1 cellular context compared by ENCODE assay signal in genomic region chr5:10607023-10607665, GRCh38.
TF ChIP-seq lines count a peak whose summit lies in the region.

No MANE protein-coding gene starts in this region.

TF ChIP-seq in HEK293, 187 proteins besides CTCF, POLR2A, EP300 and RAD21 (continued from another document and continues in another):
- peak; percentile 82; the same call in 1 of the 2 replicates for TF ChIP-seq ZNF639 (tag by site-specific recombination; IDR thresholded peaks at IDR 0.05)
- TF ChIP-seq SALL2 (tag by site-specific recombination; IDR thresholded peaks at IDR 0.05; ENCODE audit: borderline replicate concordance): no peak
- no peak for TF ChIP-seq ELK4 (IDR thresholded peaks at IDR 0.05; ENCODE audit: borderline replicate concordance, low read depth, low read length)
- no peak for TF ChIP-seq ZNF48 (tag by site-specific recombination; IDR thresholded peaks at IDR 0.05)
- TF ChIP-seq IKZF3 (tag by site-specific recombination; IDR thresholded peaks at IDR 0.05): peak; percentile 99
- TF ChIP-seq ZNF830 (tag by site-specific recombination; IDR thresholded peaks at IDR 0.05; ENCODE audit: low read depth): no peak
- TF ChIP-seq ZNF274 (IDR thresholded peaks at IDR 0.05; ENCODE audit: low read length): no peak
- TF ChIP-seq ZNF274 (tag by site-specific recombination; IDR thresholded peaks at IDR 0.05; ENCODE audit: borderline replicate concordance): no peak
- TF ChIP-seq ZBTB26 (tag by site-specific recombination; optimal IDR thresholded peaks at IDR 0.05): peak; percentile 34
- peak; percentile 34; the same call in 1 of the 2 replicates for TF ChIP-seq ZNF518A (tag by site-specific recombination; conservative IDR thresholded peaks at IDR 0.05; ENCODE audit: low read depth)
- 0 out of 2 replicates have a peak, but pooled peaks have one; percentile 81 for TF ChIP-seq ZNF324 (tag by site-specific recombination; IDR thresholded peaks at IDR 0.05)
- TF ChIP-seq ZSCAN5A (tag by site-specific recombination; IDR thresholded peaks at IDR 0.05): peak; percentile 29; the same call in 1 of the 2 replicates
- peak; percentile 72 for TF ChIP-seq KLF1 (tag by site-specific recombination; IDR thresholded peaks at IDR 0.05)
- no peak for TF ChIP-seq ZNF169 (tag by site-specific recombination; IDR thresholded peaks at IDR 0.05)
- no peak for TF ChIP-seq ZNF140 (tag by site-specific recombination; IDR thresholded peaks at IDR 0.05)
- TF ChIP-seq KLF10 (tag by site-specific recombination; IDR thresholded peaks at IDR 0.05): peak; percentile 83
- peak; percentile 86 for TF ChIP-seq ZNF18 (tag by site-specific recombination; IDR thresholded peaks at IDR 0.05)
- peak; percentile 95 for TF ChIP-seq ZNF561 (tag by site-specific recombination; IDR thresholded peaks at IDR 0.05; ENCODE audit: borderline replicate concordance)
- peak; percentile 57 for TF ChIP-seq PATZ1 (tag by site-specific recombination; IDR thresholded peaks at IDR 0.05)
- TF ChIP-seq FEZF1 (tag by site-specific recombination; IDR thresholded peaks at IDR 0.05): peak; percentile 99
- peak; percentile 89 for TF ChIP-seq BCL11A (tag by site-specific recombination; IDR thresholded peaks at IDR 0.05; ENCODE audit: low read depth)
- TF ChIP-seq ZNF549 (tag by site-specific recombination; IDR thresholded peaks at IDR 0.05): no peak
- 0 out of 2 replicates have a peak, but pooled peaks have one; percentile 54 for TF ChIP-seq ZNF423 (tag by site-specific recombination; IDR thresholded peaks at IDR 0.05)
- no peak for TF ChIP-seq KLF16 (tag by site-specific recombination; IDR thresholded peaks at IDR 0.05)
- no peak for TF ChIP-seq ZNF280D (tag by site-specific recombination; IDR thresholded peaks at IDR 0.05)
- TF ChIP-seq ZNF610 (tag by site-specific recombination; IDR thresholded peaks at IDR 0.05; ENCODE audit: borderline replicate concordance): peak; percentile 86
- no peak for TF ChIP-seq ZNF354C (tag by site-specific recombination; IDR thresholded peaks at IDR 0.05; ENCODE audit: borderline replicate concordance, low read depth)
- TF ChIP-seq SP2 (tag by site-specific recombination; IDR thresholded peaks at IDR 0.05): no peak
- TF ChIP-seq ZNF792 (tag by site-specific recombination; IDR thresholded peaks at IDR 0.05): no peak
- TF ChIP-seq GLIS2 (tag by site-specific recombination; IDR thresholded peaks at IDR 0.05): no peak
- 0 out of 2 replicates have a peak, but pooled peaks have one; percentile 45 for TF ChIP-seq ZNF121 (tag by site-specific recombination; IDR thresholded peaks at IDR 0.05)
- peak; percentile 49; the same call in 1 of the 2 replicates for TF ChIP-seq ZNF645 (tag by site-specific recombination; IDR thresholded peaks at IDR 0.05)
- TF ChIP-seq ZNF302 (tag by site-specific recombination; IDR thresholded peaks at IDR 0.05; ENCODE audit: low read depth): no peak
- TF ChIP-seq ZNF596 (tag by site-specific recombination; IDR thresholded peaks at IDR 0.05): peak; percentile 89
- TF ChIP-seq ZNF155 (tag by site-specific recombination; IDR thresholded peaks at IDR 0.05): no peak
- TF ChIP-seq HOXA7 (CRISPR knock-in tag; IDR thresholded peaks at IDR 0.05; ENCODE audit: borderline replicate concordance): no peak
- peak; percentile 92 for TF ChIP-seq ZSCAN30 (tag by site-specific recombination; IDR thresholded peaks at IDR 0.05)
- no peak for TF ChIP-seq ZNF623 (tag by site-specific recombination; IDR thresholded peaks at IDR 0.05)
- TF ChIP-seq ZNF488 (tag by site-specific recombination; IDR thresholded peaks at IDR 0.05): peak; percentile 75; the same call in 1 of the 2 replicates
- TF ChIP-seq SCRT1 (tag by site-specific recombination; IDR thresholded peaks at IDR 0.05; ENCODE audit: borderline replicate concordance): peak; percentile 62
- no peak for TF ChIP-seq ZNF677 (tag by site-specific recombination; IDR thresholded peaks at IDR 0.05)
- TF ChIP-seq ZNF146 (tag by site-specific recombination; IDR thresholded peaks at IDR 0.05): no peak
- 0 out of 2 replicates have a peak, but pooled peaks have one; percentile 60 for TF ChIP-seq ZNF501 (tag by site-specific recombination; IDR thresholded peaks at IDR 0.05)
- TF ChIP-seq KLF7 (tag by site-specific recombination; IDR thresholded peaks at IDR 0.05; ENCODE audit: borderline replicate concordance): peak; percentile 87; the same call in 1 of the 2 replicates
